Comparison of ENCODE assay signal across 14 cellular contexts in genomic region chr1:116328671-116329070, GRCh38.
"Had no signal": no experiment of that assay in that cellular context is flagged by ENCODE, and none has a peak within 500 bp of the region (broad histone marks: within the 10 kb centered on the region; RNA-seq: fewer than 3 reads in every experiment).

No MANE protein-coding gene starts in this region.

- H3K4me3 ChIP-seq: esophagus squamous epithelium, heart right ventricle, mucosa of descending colon, ovary, sigmoid colon, stomach had no signal

- H3K36me3 ChIP-seq: esophagus squamous epithelium, heart right ventricle, ovary, sigmoid colon, stomach had no signal

- ATAC-seq: activated CD4-positive, CD25-positive, alpha-beta regulatory T cell treated with anti-CD3 and anti-CD28 coated beads, Interleukin-2, amount 50 U/mL, for 24 hours; effector memory CD8-positive, alpha-beta T cell; heart right ventricle; mucosa of descending colon; natural killer cell; stimulated activated effector memory CD8-positive, alpha-beta T cell treated with anti-CD3 and anti-CD28 coated beads, Interleukin-12 subunit alpha, Interleukin-12 subunit beta, amount 100 ng/mL, for 72 hours had no signal

- H3K27me3 ChIP-seq: esophagus squamous epithelium, heart right ventricle, ovary, sigmoid colon, stomach had no signal

- H3K4me1 ChIP-seq: sigmoid colon had no signal

- H3K9me3 ChIP-seq: esophagus squamous epithelium, heart right ventricle, mucosa of descending colon, ovary, sigmoid colon, stomach had no signal

- DNase-seq: activated gamma-delta T cell; dermis blood vessel endothelial cell; effector memory CD8-positive, alpha-beta T cell; esophagus squamous epithelium; heart right ventricle; mesenchymal stem cell; mucosa of descending colon; natural killer cell; ovary; sigmoid colon; stimulated activated CD4-positive, alpha-beta T cell treated with anti-CD3 and anti-CD28 coated beads, Interleukin-4, amount 100 ng/mL, for 24 hours; stomach had no signal

- H3K27ac ChIP-seq: esophagus squamous epithelium, heart right ventricle, ovary, sigmoid colon, stomach had no signal
